Comparison of ENCODE assay signal across 23 cellular contexts in the genomic region with DNA sequence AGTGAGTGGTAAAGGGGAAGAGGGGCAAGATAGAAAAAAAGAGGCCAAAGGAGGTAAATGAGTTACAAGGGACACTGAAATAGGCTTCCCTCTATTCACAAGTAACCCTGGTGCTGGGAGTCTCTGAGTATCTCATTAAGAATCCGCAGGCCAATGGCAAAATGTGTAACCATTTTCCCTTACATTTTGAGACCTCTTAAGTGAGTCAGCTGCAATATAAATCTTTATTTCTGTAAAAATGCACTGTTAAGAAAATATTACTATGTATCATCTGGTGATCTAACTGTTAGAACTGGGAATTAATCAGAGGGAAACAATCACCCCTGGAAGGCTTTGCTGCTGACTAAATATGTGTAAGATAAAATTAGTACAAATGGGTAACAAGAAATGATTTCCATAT.
"Had no signal": no experiment of that assay in that cellular context is flagged by ENCODE, and none has a peak within 500 bp of the region (broad histone marks: within the 10 kb centered on the region; RNA-seq: fewer than 3 reads in every experiment).

No MANE protein-coding gene starts in this region.

- H3K27ac Mint-ChIP-seq: activated CD4-positive, alpha-beta T cell treated with anti-CD3 and anti-CD28 coated beads, Interleukin-2, amount 10 ng/mL, durations not matched to agents 24 days and 14 days; activated CD8-positive, alpha-beta T cell treated with anti-CD3 and anti-CD28 coated beads for 36 hours; activated naive CD8-positive, alpha-beta T cell treated with anti-CD3 and anti-CD28 coated beads, Interleukin-2, amount 10 ng/mL, durations not matched to agents 7 days and 5 days; activated T-cell treated with anti-CD3 and anti-CD28 coated beads, Interleukin-2, amount 50 U/mL, for 24 hours; activated T-helper 2 cell treated with anti-CD3 and anti-CD28 coated beads, Interferon-gamma antibody, Interleukin-2, Interleukin-4, amounts not matched to agents 10 μg/mL and 5 μg/mL and 100 μg/mL, durations not matched to agents 14 hours and 24 hours and 36 hours; stimulated activated effector memory CD8-positive, alpha-beta T cell treated with anti-CD3 and anti-CD28 coated beads, Interleukin-12 subunit alpha, Interleukin-12 subunit beta, amount 100 ng/mL, for 72 hours had no signal

- H3K9me3 Mint-ChIP-seq: activated CD8-positive, alpha-beta T cell treated with anti-CD3 and anti-CD28 coated beads for 36 hours; stimulated activated effector memory CD8-positive, alpha-beta T cell treated with anti-CD3 and anti-CD28 coated beads, Interleukin-12 subunit alpha, Interleukin-12 subunit beta, amount 100 ng/mL, for 72 hours had no signal

- ATAC-seq: activated CD8-positive, alpha-beta T cell treated with anti-CD3 and anti-CD28 coated beads for 36 hours; esophagus mucosa; gastroesophageal sphincter; heart left ventricle; pancreas; right lobe of liver; stimulated activated effector memory CD8-positive, alpha-beta T cell treated with anti-CD3 and anti-CD28 coated beads, Interleukin-12 subunit alpha, Interleukin-12 subunit beta, amount 100 ng/mL, for 72 hours; upper lobe of right lung had no signal

- H3K27me3 ChIP-seq: breast epithelium, gastroesophageal sphincter, heart left ventricle, pancreas, right lobe of liver, stomach, upper lobe of right lung had no signal

- H3K36me3 Mint-ChIP-seq: activated naive CD8-positive, alpha-beta T cell treated with anti-CD3 and anti-CD28 coated beads, Interleukin-2, amount 10 ng/mL, durations not matched to agents 7 days and 5 days; stimulated activated effector memory CD8-positive, alpha-beta T cell treated with anti-CD3 and anti-CD28 coated beads, Interleukin-12 subunit alpha, Interleukin-12 subunit beta, amount 100 ng/mL, for 72 hours had no signal

- DNase-seq: activated CD4-positive, alpha-beta T cell treated with anti-CD3 and anti-CD28 coated beads, Interleukin-2, amount 10 ng/mL, durations not matched to agents 24 days and 14 days; activated CD8-positive, alpha-beta T cell treated with anti-CD3 and anti-CD28 coated beads for 36 hours; activated naive CD4-positive, alpha-beta T cell treated with Interleukin-2 at 50 U/mL for 16 hours; activated naive CD8-positive, alpha-beta T cell treated with anti-CD3 and anti-CD28 coated beads, Interleukin-2, amount 10 ng/mL, durations not matched to agents 7 days and 5 days; activated T-cell treated with anti-CD3 and anti-CD28 coated beads, Interleukin-2, amount 50 U/mL, for 24 hours; aorta; effector CD4-positive, alpha-beta T cell; heart left ventricle; kidney glomerular epithelial cell; left ventricle myocardium inferior; pancreas; right lobe of liver; stimulated activated CD4-positive, alpha-beta T cell treated with anti-CD3 and anti-CD28 coated beads, Interleukin-4, amount 100 ng/mL, for 24 hours; stomach; T1000; upper lobe of right lung had no signal

- H3K4me1 Mint-ChIP-seq: activated CD4-positive, alpha-beta T cell treated with anti-CD3 and anti-CD28 coated beads, Interleukin-2, amount 10 ng/mL, durations not matched to agents 24 days and 14 days; activated naive CD8-positive, alpha-beta T cell treated with anti-CD3 and anti-CD28 coated beads, Interleukin-2, amount 10 ng/mL, durations not matched to agents 7 days and 5 days; stimulated activated effector memory CD8-positive, alpha-beta T cell treated with anti-CD3 and anti-CD28 coated beads, Interleukin-12 subunit alpha, Interleukin-12 subunit beta, amount 100 ng/mL, for 72 hours had no signal

- H3K27me3 Mint-ChIP-seq: activated CD4-positive, alpha-beta T cell treated with anti-CD3 and anti-CD28 coated beads, Interleukin-2, amount 10 ng/mL, durations not matched to agents 24 days and 14 days; activated CD8-positive, alpha-beta T cell treated with anti-CD3 and anti-CD28 coated beads for 36 hours; activated naive CD8-positive, alpha-beta T cell treated with anti-CD3 and anti-CD28 coated beads, Interleukin-2, amount 10 ng/mL, durations not matched to agents 7 days and 5 days; activated T-cell treated with anti-CD3 and anti-CD28 coated beads, Interleukin-2, amount 50 U/mL, for 24 hours had no signal

- H3K27ac ChIP-seq: breast epithelium, gastroesophageal sphincter, heart left ventricle, left ventricle myocardium inferior, pancreas, right lobe of liver, stomach, thoracic aorta, upper lobe of right lung had no signal

- H3K36me3 ChIP-seq: breast epithelium, gastroesophageal sphincter, heart left ventricle, left ventricle myocardium inferior, pancreas, right lobe of liver, stomach, thoracic aorta, upper lobe of right lung had no signal

- H3K4me1 ChIP-seq: breast epithelium, gastroesophageal sphincter, pancreas, stomach, upper lobe of right lung had no signal

- H3K9me3 ChIP-seq: breast epithelium, gastroesophageal sphincter, heart left ventricle, left ventricle myocardium inferior, pancreas, right lobe of liver, stomach, thoracic aorta, upper lobe of right lung had no signal

- H3K4me3 ChIP-seq: breast epithelium, gastroesophageal sphincter, heart left ventricle, left ventricle myocardium inferior, pancreas, right lobe of liver, smooth muscle cell, stomach, thoracic aorta, upper lobe of right lung had no signal

- H3K4me3 Mint-ChIP-seq: activated CD4-positive, alpha-beta T cell treated with anti-CD3 and anti-CD28 coated beads, Interleukin-2, amount 10 ng/mL, durations not matched to agents 24 days and 14 days; activated CD8-positive, alpha-beta T cell treated with anti-CD3 and anti-CD28 coated beads for 36 hours; activated naive CD8-positive, alpha-beta T cell treated with anti-CD3 and anti-CD28 coated beads, Interleukin-2, amount 10 ng/mL, durations not matched to agents 7 days and 5 days; activated T-cell treated with anti-CD3 and anti-CD28 coated beads, Interleukin-2, amount 50 U/mL, for 24 hours; stimulated activated effector memory CD8-positive, alpha-beta T cell treated with anti-CD3 and anti-CD28 coated beads, Interleukin-12 subunit alpha, Interleukin-12 subunit beta, amount 100 ng/mL, for 72 hours had no signal
